Comparison of ENCODE assay signal across 15 cellular contexts in genomic region chr4:71259911-71260331, GRCh38.
A peak's percentile ranks its signal among the peaks of the same experiment; 100 is the strongest.
DNase-seq lines count a peak whose midpoint lies in the region; ATAC-seq, FAIRE-seq and TF ChIP-seq lines count a peak whose summit lies in the region.
"Had no signal": no experiment of that assay in that cellular context is flagged by ENCODE, and none has a peak within 500 bp of the region (broad histone marks: within the 10 kb centered on the region; RNA-seq: fewer than 3 reads in every experiment).

No MANE protein-coding gene starts in this region.

- no peaks in the 10 kb centered on the region for H3K79me2 ChIP-seq in HepG2 (ENCODE audit: insufficient read depth, low read length)
- H3K79me2 ChIP-seq: hepatocyte had no signal

- TF ChIP-seq CTCF in liver (IDR thresholded peaks at IDR 0.05; ENCODE audit: low read depth, low read length, missing input control) (no peak), HepG2 (CRISPR knock-in tag; IDR thresholded peaks at IDR 0.05) (no peak)

- H3K4me1 ChIP-seq in liver (ENCODE audit: control insufficient read depth in 4 of 4, insufficient read depth in 4 of 4, low read length in 3 of 4), result peaks cover 0 to 44% (median 16%) of the 10 kb centered on the region in 4 donors
- no peaks in the 10 kb centered on the region for H3K4me1 ChIP-seq in HepG2 (ENCODE audit: insufficient read depth, low read length)

- DNase-seq in HepG2 (ENCODE audit: low spot score) (no peak), dermis microvascular lymphatic vessel endothelial cell (ENCODE audit: low read depth in 2 of 2) (peak; percentile 60 to 68), left lobe of liver (ENCODE audit: low spot score) (no peak), middle frontal gyrus (ENCODE audit: extremely low spot score, low spot score) (no peak), NCI-H2196 (lab: John Stamatoyannopoulos, UW; ENCODE audit: unreplicated experiment) (no peak), 8988T (no peak)
- DNase-seq in activated CD4-positive, alpha-beta T cell treated with anti-CD3 and anti-CD28 coated beads, Interleukin-2, amount 50 U/mL, for 1 hour, result no peak
- DNase-seq: activated CD8-positive, alpha-beta memory T cell treated with anti-CD3 and anti-CD28 coated beads, Interleukin-2, amount 50 U/mL, for 48 hours; NCI-H2227 treated with DMSO at 0.1 percent for 48 hours; sigmoid colon had no signal

- in situ Hi-C loops in HepG2 (cut with HindIII; ENCODE audit: extremely low pct_ligation_motif_present, low pct_unique_long_range_greater_than_20kb), result no loop called here

- no peaks in the 10 kb centered on the region for H4K20me1 ChIP-seq in HepG2 (ENCODE audit: insufficient read depth, low read length)

- no peak overlapping the region for H3K9ac ChIP-seq in liver (ENCODE audit: low read depth in 1 of 2, low read length in 2 of 2)
- no peak overlapping the region for H3K9ac ChIP-seq in HepG2 (ENCODE audit: insufficient read depth, low read depth, low read length)
- H3K9ac ChIP-seq: KMS-11 had no signal

- H3K4me3 ChIP-seq in liver (ENCODE audit: low read depth in 1 of 3, low read length in 3 of 3) (no peak overlapping the region), HepG2 (replicated peaks in 1 of 3; ENCODE audit: insufficient read depth in 1 of 3, low read depth in 2 of 3, low read length in 3 of 3) (no peak overlapping the region)
- H3K4me3 ChIP-seq: hepatocyte, sigmoid colon, tibial artery had no signal

- no peak overlapping the region for H2AFZ ChIP-seq in HepG2 (ENCODE audit: low read length)
- H2AFZ ChIP-seq: hepatocyte had no signal

- no peaks in the 10 kb centered on the region for H3K36me3 ChIP-seq in liver (ENCODE audit: control insufficient read depth in 4 of 4, insufficient read depth in 3 of 4, low read depth in 1 of 4, low read length in 3 of 4)
- H3K36me3 ChIP-seq in HepG2 (replicated peaks in 1 of 2; ENCODE audit: control insufficient read depth in 1 of 2, insufficient read depth in 2 of 2, low read length in 2 of 2), result no peaks in the 10 kb centered on the region
- H3K36me3 ChIP-seq: sigmoid colon, tibial artery had no signal

- H3K27ac ChIP-seq in liver (ENCODE audit: low read depth in 1 of 2, low read length in 2 of 2) (peak overlapping the region; percentile 0 to 75), HepG2 (ENCODE audit: extremely low read length, insufficient read depth, low read length) (no peak overlapping the region)
- H3K27ac ChIP-seq: hepatocyte, KMS-11, sigmoid colon had no signal

- no peak overlapping the region for H3K4me2 ChIP-seq in HepG2 (ENCODE audit: low read depth, low read length)
- H3K4me2 ChIP-seq: hepatocyte, KMS-11 had no signal

- CTCF ChIA-PET in HepG2 (lab: Yijun Ruan, JAX; ENCODE audit: low intra/inter-chr PET ratio, low total read pairs), result no interaction called here

- TF ChIP-seq POLR2A in HepG2 (IDR thresholded peaks at IDR 0.05; ENCODE audit: insufficient read depth in 1 of 2, low read depth in 2 of 2, low read length in 2 of 2), result no peak

- POLR2A ChIA-PET in HepG2 (lab: Yijun Ruan, JAX), result no interaction called here

- WGBS in liver, result 65% methylated on average over 3 of the region's 3 CpGs
- WGBS in HepG2 (ENCODE audit: low lambda C conversion rate), result 69% methylated on average over 3 of the region's 3 CpGs

- FAIRE-seq in HepG2 (lab: Jason Lieb, UNC), result no peak

- no peak for ATAC-seq in HepG2
- ATAC-seq in left lobe of liver, result peak; percentile 23
- ATAC-seq: HCT116 had no signal

- TF ChIP-seq RAD21 in liver (IDR thresholded peaks at IDR 0.05), result no peak
- no peak for TF ChIP-seq RAD21 in HepG2 (CRISPR knock-in tag; IDR thresholded peaks at IDR 0.05)

- no peak for TF ChIP-seq EP300 in HepG2 (IDR thresholded peaks at IDR 0.05; ENCODE audit: low read depth in 2 of 2, low read length in 2 of 2)
- TF ChIP-seq EP300 in HepG2 (CRISPR knock-in tag; IDR thresholded peaks at IDR 0.05; ENCODE audit: borderline replicate concordance), result no peak

- intact Hi-C loops in HepG2 (cut with micrococcal nuclease; ENCODE audit: unreplicated experiment), result no loop called here

- BruUV-seq in HepG2 (replicated peaks; lab: Mats Ljungman, UMichigan), result no TSS peak

- no peaks in the 10 kb centered on the region for H3K9me3 ChIP-seq in liver (ENCODE audit: control insufficient read depth in 4 of 4, low read length in 3 of 4)
- H3K9me3 ChIP-seq in HepG2 (ENCODE audit: low read length), result no peaks in the 10 kb centered on the region
- H3K9me3 ChIP-seq: sigmoid colon, tibial artery had no signal

- H3K27me3 ChIP-seq in liver (ENCODE audit: control insufficient read depth in 4 of 4, insufficient read depth in 4 of 4, low read length in 3 of 4) (no peaks in the 10 kb centered on the region), HepG2 (ENCODE audit: control insufficient read depth in 1 of 2, insufficient read depth in 2 of 2, low read length in 2 of 2) (no peaks in the 10 kb centered on the region)
- H3K27me3 ChIP-seq: hepatocyte, sigmoid colon, tibial artery had no signal

TF ChIP-seq in liver, 16 proteins besides CTCF, POLR2A, EP300 and RAD21 (continues in another document):
- TF ChIP-seq SP1 (IDR thresholded peaks at IDR 0.05), result no peak
- TF ChIP-seq RXRA (IDR thresholded peaks at IDR 0.05), result no peak
- no peak for TF ChIP-seq FOXA2 (IDR thresholded peaks at IDR 0.05)
- TF ChIP-seq EGR1 (IDR thresholded peaks at IDR 0.05; ENCODE audit: low read depth in 2 of 2), result no peak
- no peak for TF ChIP-seq YY1 (IDR thresholded peaks at IDR 0.05)
- no peak for TF ChIP-seq HNF4G (IDR thresholded peaks at IDR 0.05)
- TF ChIP-seq ZBTB33 (IDR thresholded peaks at IDR 0.05), result no peak
- TF ChIP-seq NR2F2 (IDR thresholded peaks at IDR 0.05), result no peak
- TF ChIP-seq GABPA (IDR thresholded peaks at IDR 0.05 in 1 of 2, conservative IDR thresholded peaks at IDR 0.05 in 1 of 2), result no peak
- TF ChIP-seq JUND (IDR thresholded peaks at IDR 0.05), result no peak
- TF ChIP-seq MAX (IDR thresholded peaks at IDR 0.05), result no peak
- TF ChIP-seq TAF1 (conservative IDR thresholded peaks at IDR 0.05), result no peak
- TF ChIP-seq HNF4A (conservative IDR thresholded peaks at IDR 0.05), result no peak
- no peak for TF ChIP-seq FOXA1 (IDR thresholded peaks at IDR 0.05)
- TF ChIP-seq, protein P1, sequence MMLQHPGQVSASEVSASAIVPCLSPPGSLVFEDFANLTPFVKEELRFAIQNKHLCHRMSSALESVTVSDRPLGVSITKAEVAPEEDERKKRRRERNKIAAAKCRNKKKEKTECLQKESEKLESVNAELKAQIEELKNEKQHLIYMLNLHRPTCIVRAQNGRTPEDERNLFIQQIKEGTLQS (IDR thresholded peaks at IDR 0.05), result no peak

TF ChIP-seq in HepG2, 621 proteins besides CTCF, POLR2A, EP300 and RAD21 (continues in another document):
- no peak for TF ChIP-seq ZNF724P (CRISPR knock-in tag; IDR thresholded peaks at IDR 0.05; ENCODE audit: borderline replicate concordance)
- TF ChIP-seq, protein P2, sequence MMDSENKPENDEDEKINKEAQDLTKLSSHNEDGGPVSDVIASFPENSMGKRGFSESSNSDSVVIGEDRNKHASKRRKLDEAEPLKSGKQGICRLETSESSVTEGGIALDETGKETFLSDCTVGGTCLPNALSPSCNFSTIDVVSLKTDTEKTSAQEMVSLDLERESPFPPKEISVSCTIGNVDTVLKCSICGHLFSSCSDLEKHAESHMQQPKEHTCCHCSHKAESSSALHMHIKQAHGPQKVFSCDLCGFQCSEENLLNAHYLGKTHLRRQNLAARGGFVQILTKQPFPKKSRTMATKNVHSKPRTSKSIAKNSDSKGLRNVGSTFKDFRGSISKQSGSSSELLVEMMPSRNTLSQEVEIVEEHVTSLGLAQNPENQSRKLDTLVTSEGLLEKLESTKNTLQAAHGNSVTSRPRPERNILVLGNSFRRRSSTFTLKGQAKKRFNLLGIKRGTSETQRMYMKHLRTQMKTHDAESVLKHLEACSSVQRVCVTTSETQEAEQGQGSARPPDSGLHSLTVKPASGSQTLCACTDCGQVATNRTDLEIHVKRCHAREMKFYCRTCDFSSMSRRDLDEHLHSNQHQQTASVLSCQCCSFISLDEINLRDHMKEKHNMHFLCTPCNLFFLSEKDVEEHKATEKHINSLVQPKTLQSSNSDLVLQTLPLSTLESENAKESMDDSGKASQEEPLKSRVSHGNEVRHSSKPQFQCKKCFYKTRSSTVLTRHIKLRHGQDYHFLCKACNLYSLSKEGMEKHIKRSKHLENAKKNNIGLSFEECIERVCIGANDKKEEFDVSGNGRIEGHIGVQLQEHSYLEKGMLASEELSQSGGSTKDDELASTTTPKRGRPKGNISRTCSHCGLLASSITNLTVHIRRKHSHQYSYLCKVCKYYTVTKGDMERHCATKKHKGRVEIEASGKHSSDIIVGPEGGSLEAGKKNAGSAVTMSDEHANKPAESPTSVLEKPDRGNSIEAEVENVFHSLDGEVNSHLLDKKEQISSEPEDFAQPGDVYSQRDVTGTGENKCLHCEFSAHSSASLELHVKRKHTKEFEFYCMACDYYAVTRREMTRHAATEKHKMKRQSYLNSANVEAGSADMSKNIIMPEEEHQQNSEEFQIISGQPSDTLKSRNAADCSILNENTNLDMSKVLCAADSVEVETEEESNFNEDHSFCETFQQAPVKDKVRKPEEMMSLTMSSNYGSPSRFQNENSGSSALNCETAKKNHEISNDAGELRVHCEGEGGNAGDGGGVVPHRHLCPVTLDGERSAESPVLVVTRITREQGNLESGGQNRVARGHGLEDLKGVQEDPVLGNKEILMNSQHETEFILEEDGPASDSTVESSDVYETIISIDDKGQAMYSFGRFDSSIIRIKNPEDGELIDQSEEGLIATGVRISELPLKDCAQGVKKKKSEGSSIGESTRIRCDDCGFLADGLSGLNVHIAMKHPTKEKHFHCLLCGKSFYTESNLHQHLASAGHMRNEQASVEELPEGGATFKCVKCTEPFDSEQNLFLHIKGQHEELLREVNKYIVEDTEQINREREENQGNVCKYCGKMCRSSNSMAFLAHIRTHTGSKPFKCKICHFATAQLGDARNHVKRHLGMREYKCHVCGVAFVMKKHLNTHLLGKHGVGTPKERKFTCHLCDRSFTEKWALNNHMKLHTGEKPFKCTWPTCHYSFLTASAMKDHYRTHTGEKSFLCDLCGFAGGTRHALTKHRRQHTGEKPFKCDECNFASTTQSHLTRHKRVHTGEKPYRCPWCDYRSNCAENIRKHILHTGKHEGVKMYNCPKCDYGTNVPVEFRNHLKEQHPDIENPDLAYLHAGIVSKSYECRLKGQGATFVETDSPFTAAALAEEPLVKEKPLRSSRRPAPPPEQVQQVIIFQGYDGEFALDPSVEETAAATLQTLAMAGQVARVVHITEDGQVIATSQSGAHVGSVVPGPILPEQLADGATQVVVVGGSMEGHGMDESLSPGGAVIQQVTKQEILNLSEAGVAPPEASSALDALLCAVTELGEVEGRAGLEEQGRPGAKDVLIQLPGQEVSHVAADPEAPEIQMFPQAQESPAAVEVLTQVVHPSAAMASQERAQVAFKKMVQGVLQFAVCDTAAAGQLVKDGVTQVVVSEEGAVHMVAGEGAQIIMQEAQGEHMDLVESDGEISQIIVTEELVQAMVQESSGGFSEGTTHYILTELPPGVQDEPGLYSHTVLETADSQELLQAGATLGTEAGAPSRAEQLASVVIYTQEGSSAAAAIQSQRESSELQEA (CRISPR knock-in tag; IDR thresholded peaks at IDR 0.05; ENCODE audit: not compliant biosample characterization), result no peak
- TF ChIP-seq ZBTB1 (CRISPR knock-in tag; IDR thresholded peaks at IDR 0.05; ENCODE audit: borderline replicate concordance), result no peak
- TF ChIP-seq ZNF225 (CRISPR knock-in tag; IDR thresholded peaks at IDR 0.05), result no peak

Comparison
In these comparisons a context has a peak if more than half of its experiments do, and no peak if none do; other contexts are left out.
1. DNase-seq: peak in dermis microvascular lymphatic vessel endothelial cell (2 of 2); none in HepG2 (single experiment), left lobe of liver (single experiment), middle frontal gyrus (single experiment), activated CD4-positive, alpha-beta T cell treated with anti-CD3 and anti-CD28 coated beads, Interleukin-2, amount 50 U/mL, for 1 hour (single experiment), NCI-H2196 (single experiment) and 8988T (single experiment).